13 cellular contexts compared by ENCODE assay signal in genomic region chrX:40092808-40093435, GRCh38. TPM values are rescaled to one million over a fixed set of nuclear protein-coding genes. Genes with fewer than 3 reads are reported as not detected.
DNase-seq lines count a peak whose midpoint lies in the region; ATAC-seq and TF ChIP-seq lines count a peak whose summit lies in the region.
"Had no signal": no experiment of that assay in that cellular context is flagged by ENCODE, and none has a peak within 500 bp of the region (broad histone marks: within the 10 kb centered on the region; RNA-seq: fewer than 3 reads in every experiment).

No MANE protein-coding gene starts in this region.

- peak overlapping the region; percentile 77 for H3K9ac ChIP-seq in H9 (ENCODE audit: extremely low read depth, insufficient read length, low read length)
- H3K9ac ChIP-seq in mesendoderm (ENCODE audit: low read length), result peak overlapping the region; percentile 56

- H2AFZ ChIP-seq in H9 (ENCODE audit: low read length), result no peak overlapping the region

- H3K4me1 Mint-ChIP-seq in CD4-positive, CD25-positive, alpha-beta regulatory T cell, result peaks cover 24 to 57% (median 36%) of the 10 kb centered on the region in 4 donors
- H3K4me1 Mint-ChIP-seq in H9, result peaks cover 36 to 47% of the 10 kb centered on the region in 2 experiments
- H3K4me1 Mint-ChIP-seq in activated T-helper 1 cell treated with anti-CD3 and anti-CD28 coated beads, Interleukin-12 subunit alpha, Interleukin-12 subunit beta, Interleukin-2, Interleukin-4 antibody, amounts not matched to agents 30 ng/mL and 10 ng/mL and 1 ng/mL, durations not matched to agents 14 hours and 24 hours and 36 hours (ENCODE audit: low read depth), result peaks cover 43% of the 10 kb centered on the region

- H3K4me1 ChIP-seq in CD4-positive, CD25-positive, alpha-beta regulatory T cell (ENCODE audit: control insufficient read depth, insufficient read depth, low read length, poor library complexity, severe bottlenecking), result peaks cover 49% of the 10 kb centered on the region
- H3K4me1 ChIP-seq in H9 (ENCODE audit: insufficient read depth, low read length) (peaks cover 13% of the 10 kb centered on the region; the same call in 1 of the 2 replicates), mesendoderm (ENCODE audit: control insufficient read depth, low read depth, low read length) (peaks cover 5% of the 10 kb centered on the region), body of pancreas (peaks cover 48% of the 10 kb centered on the region)

- ATAC-seq in CD4-positive, CD25-positive, alpha-beta regulatory T cell (ENCODE audit: low read depth in 2 of 2), result no peak
- ATAC-seq in SK-N-SH treated with all-trans-retinoic acid at 6 μM for 48 hours, result no peak
- no peak for ATAC-seq in HG02938 (IDR thresholded peaks at IDR 0.05; ENCODE audit: unreplicated experiment)
- no peak for ATAC-seq in body of pancreas
- ATAC-seq in HG03520 (IDR thresholded peaks at IDR 0.05; ENCODE audit: unreplicated experiment), result no peak

- H3K23ac ChIP-seq in H9 (ENCODE audit: insufficient read length, low read depth, low read length) (no peak overlapping the region), mesendoderm (ENCODE audit: low read length) (peak overlapping the region; percentile 66)

- no peak for TF ChIP-seq POLR2A in body of pancreas (IDR thresholded peaks at IDR 0.05)

- H2BK12ac ChIP-seq in H9 (ENCODE audit: insufficient read length, low read depth, low read length), result no peak overlapping the region

- no peak overlapping the region for H3T11ph ChIP-seq in H9 (ENCODE audit: low read length)

- H2BK120ac ChIP-seq in H9 (ENCODE audit: low read depth, low read length, poor library complexity, severe bottlenecking) (no peak overlapping the region), mesendoderm (ENCODE audit: low read depth, low read length) (peak overlapping the region; percentile 35)

- H2BK5ac ChIP-seq in H9 (ENCODE audit: insufficient read length, low read length) (no peak overlapping the region), mesendoderm (ENCODE audit: low read length) (no peak overlapping the region)

- H4K8ac ChIP-seq in H9 (replicated peaks; ENCODE audit: insufficient read length, low read depth, low read length), result peak overlapping the region; percentile 1
- H4K8ac ChIP-seq in mesendoderm (ENCODE audit: low read depth, low read length), result no peak overlapping the region

- H3K4ac ChIP-seq in H9 (ENCODE audit: low read depth, low read length) (no peak overlapping the region), mesendoderm (ENCODE audit: low read depth, low read length) (peak overlapping the region; percentile 36)

- TF ChIP-seq CTCF in H9 (conservative IDR thresholded peaks at IDR 0.05) (no peak), body of pancreas (IDR thresholded peaks at IDR 0.05) (no peak)

- H3K79me2 ChIP-seq in H9 (ENCODE audit: insufficient read depth, low read length) (peaks cover 19% of the 10 kb centered on the region), mesendoderm (ENCODE audit: control insufficient read depth, insufficient read depth, low read length) (peaks cover 50% of the 10 kb centered on the region)

- H2BK15ac ChIP-seq in H9 (ENCODE audit: low read depth, low read length) (no peak overlapping the region), mesendoderm (replicated peaks; ENCODE audit: low read depth) (no peak overlapping the region)

- no peak overlapping the region for H3K4me3 ChIP-seq in CD4-positive, CD25-positive, alpha-beta regulatory T cell (ENCODE audit: low read depth, low read length)
- H3K4me3 ChIP-seq in mesendoderm (ENCODE audit: low read length), result no peak overlapping the region
- no peak overlapping the region for H3K4me3 ChIP-seq in body of pancreas
- H3K4me3 ChIP-seq: lung had no signal

- peak overlapping the region; percentile 14 to 98 (median 90) for H3K4me3 Mint-ChIP-seq in CD4-positive, CD25-positive, alpha-beta regulatory T cell
- peak overlapping the region; percentile 80 to 86 for H3K4me3 Mint-ChIP-seq in H9
- peak overlapping the region; percentile 67 for H3K4me3 Mint-ChIP-seq in activated T-helper 1 cell treated with anti-CD3 and anti-CD28 coated beads, Interleukin-12 subunit alpha, Interleukin-12 subunit beta, Interleukin-2, Interleukin-4 antibody, amounts not matched to agents 30 ng/mL and 10 ng/mL and 1 ng/mL, durations not matched to agents 14 hours and 24 hours and 36 hours

- peak overlapping the region; percentile 74 for H3K4me2 ChIP-seq in H9 (ENCODE audit: insufficient read depth, insufficient read length, low read length)
- H3K4me2 ChIP-seq in mesendoderm (ENCODE audit: low read length), result peak overlapping the region; percentile 38

- H3K14ac ChIP-seq in H9 (ENCODE audit: insufficient read depth, low read length), result no peak overlapping the region; the same call in 1 of the 2 replicates

- H2AK5ac ChIP-seq in H9 (ENCODE audit: insufficient read length, low read length) (peak overlapping the region; percentile 57), mesendoderm (ENCODE audit: low read length) (no peak overlapping the region)

- no peaks in the 10 kb centered on the region for H3K79me1 ChIP-seq in H9 (ENCODE audit: insufficient read depth, low read depth, low read length, poor library complexity, severe bottlenecking)
- H3K79me1 ChIP-seq in mesendoderm (ENCODE audit: low read length), result no peaks in the 10 kb centered on the region

- no peaks in the 10 kb centered on the region for H3K36me3 ChIP-seq in CD4-positive, CD25-positive, alpha-beta regulatory T cell (ENCODE audit: control insufficient read depth, insufficient read depth, low read length)
- H3K36me3 ChIP-seq in mesendoderm (ENCODE audit: control insufficient read depth, insufficient read depth, low read length) (no peaks in the 10 kb centered on the region), body of pancreas (replicated peaks in 1 of 2; ENCODE audit: insufficient read depth in 1 of 2, low read depth in 2 of 2) (no peaks in the 10 kb centered on the region)
- H3K36me3 ChIP-seq: stomach had no signal

- no peaks in the 10 kb centered on the region for H3K27me3 Mint-ChIP-seq in CD4-positive, CD25-positive, alpha-beta regulatory T cell
- H3K27me3 Mint-ChIP-seq in H9 (ENCODE audit: low read depth), result peaks cover 11% of the 10 kb centered on the region
- H3K27me3 Mint-ChIP-seq in activated T-helper 1 cell treated with anti-CD3 and anti-CD28 coated beads, Interleukin-12 subunit alpha, Interleukin-12 subunit beta, Interleukin-2, Interleukin-4 antibody, amounts not matched to agents 30 ng/mL and 10 ng/mL and 1 ng/mL, durations not matched to agents 14 hours and 24 hours and 36 hours (ENCODE audit: insufficient read depth), result no peaks in the 10 kb centered on the region

- H3K27me3 ChIP-seq in CD4-positive, CD25-positive, alpha-beta regulatory T cell (ENCODE audit: control insufficient read depth, insufficient read depth, low read length), result no peaks in the 10 kb centered on the region
- H3K27me3 ChIP-seq in H9 (ENCODE audit: insufficient read depth, low read length), result peaks cover 13% of the 10 kb centered on the region; the same call in 1 of the 2 replicates
- no peaks in the 10 kb centered on the region for H3K27me3 ChIP-seq in mesendoderm (ENCODE audit: insufficient read depth, low read length, poor library complexity)
- no peaks in the 10 kb centered on the region for H3K27me3 ChIP-seq in body of pancreas

- H3K9me3 ChIP-seq in CD4-positive, CD25-positive, alpha-beta regulatory T cell (ENCODE audit: control insufficient read depth in 2 of 2, low read length in 2 of 2), result no peaks in the 10 kb centered on the region
- H3K9me3 ChIP-seq in H9 (ENCODE audit: control insufficient read depth, low read depth, low read length) (no peaks in the 10 kb centered on the region), body of pancreas (no peaks in the 10 kb centered on the region)

- no peak overlapping the region for H2BK20ac ChIP-seq in H9 (ENCODE audit: low read depth, low read length, poor library complexity, severe bottlenecking)

- H4K5ac ChIP-seq in H9 (ENCODE audit: insufficient read length, low read depth, low read length) (peak overlapping the region; percentile 83), mesendoderm (ENCODE audit: low read length) (no peak overlapping the region)

- peaks cover 38% of the 10 kb centered on the region for H3K23me2 ChIP-seq in H9 (ENCODE audit: insufficient read length, low read depth, low read length, poor library complexity, severe bottlenecking)

- H3K27ac Mint-ChIP-seq in CD4-positive, CD25-positive, alpha-beta regulatory T cell, result peak overlapping the region in 1 of 3 donors; percentile 95
- H3K27ac Mint-ChIP-seq in H9, result peak overlapping the region; percentile 26 to 98 (median 97)
- no peak overlapping the region for H3K27ac Mint-ChIP-seq in activated T-helper 1 cell treated with anti-CD3 and anti-CD28 coated beads, Interleukin-12 subunit alpha, Interleukin-12 subunit beta, Interleukin-2, Interleukin-4 antibody, amounts not matched to agents 30 ng/mL and 10 ng/mL and 1 ng/mL, durations not matched to agents 14 hours and 24 hours and 36 hours

- H3K36me3 Mint-ChIP-seq in CD4-positive, CD25-positive, alpha-beta regulatory T cell, result no peaks in the 10 kb centered on the region
- H3K36me3 Mint-ChIP-seq in H9 (ENCODE audit: insufficient read depth in 1 of 3, low read depth in 3 of 3), result peaks cover 0 to 12% (median 11%) of the 10 kb centered on the region in 3 experiments; a peak in 6 of 7 replicates
- H3K36me3 Mint-ChIP-seq in activated T-helper 1 cell treated with anti-CD3 and anti-CD28 coated beads, Interleukin-12 subunit alpha, Interleukin-12 subunit beta, Interleukin-2, Interleukin-4 antibody, amounts not matched to agents 30 ng/mL and 10 ng/mL and 1 ng/mL, durations not matched to agents 14 hours and 24 hours and 36 hours (ENCODE audit: low read depth), result peaks cover 19% of the 10 kb centered on the region

- H3K56ac ChIP-seq in H9 (ENCODE audit: insufficient read length, low read depth, low read length), result no peak overlapping the region
- peak overlapping the region; percentile 88 for H3K56ac ChIP-seq in mesendoderm (ENCODE audit: low read length)

- H3K18ac ChIP-seq in H9 (ENCODE audit: insufficient read length, low read depth, low read length) (peak overlapping the region; percentile 59), mesendoderm (ENCODE audit: low read length) (no peak overlapping the region)

- H3K9me3 Mint-ChIP-seq in CD4-positive, CD25-positive, alpha-beta regulatory T cell, result peaks cover 0 to 4% (median 0%) of the 10 kb centered on the region in 7 donors
- peaks cover 50 to 55% of the 10 kb centered on the region in 2 experiments for H3K9me3 Mint-ChIP-seq in H9
- H3K9me3 Mint-ChIP-seq in activated T-helper 1 cell treated with anti-CD3 and anti-CD28 coated beads, Interleukin-12 subunit alpha, Interleukin-12 subunit beta, Interleukin-2, Interleukin-4 antibody, amounts not matched to agents 30 ng/mL and 10 ng/mL and 1 ng/mL, durations not matched to agents 14 hours and 24 hours and 36 hours, result no peaks in the 10 kb centered on the region

- H4K91ac ChIP-seq in H9 (ENCODE audit: insufficient read length, low read depth, low read length), result peak overlapping the region; percentile 10

- WGBS in H9 (ENCODE audit: extremely low coverage, insufficient read length, low lambda C conversion rate), result no CpG with 5 or more reads among the region's 9 CpGs
- no CpG with 5 or more reads among the region's 9 CpGs for WGBS in mesendoderm (ENCODE audit: extremely low coverage, insufficient coverage, low lambda C conversion rate)
- WGBS in body of pancreas, 2 donors, result 78 to 84% methylated on average over 6 to 8 of the region's 9 CpGs

- no peak overlapping the region for H3K27ac ChIP-seq in CD4-positive, CD25-positive, alpha-beta regulatory T cell (ENCODE audit: insufficient read depth, low read length, poor library complexity, severe bottlenecking)
- H3K27ac ChIP-seq in H9 (ENCODE audit: insufficient read length, low read depth, low read length) (peak overlapping the region; percentile 83), mesendoderm (ENCODE audit: low read depth, low read length) (peak overlapping the region; percentile 62), body of pancreas (no peak overlapping the region)

- no peaks in the 10 kb centered on the region for H4K20me1 ChIP-seq in H9 (ENCODE audit: control insufficient read depth, insufficient read depth, insufficient read length)

- DNase-seq in CD4-positive, CD25-positive, alpha-beta regulatory T cell, result no peak
- peak; percentile 79 for DNase-seq in H9
- DNase-seq in activated T-helper 1 cell treated with anti-CD3 and anti-CD28 coated beads, Interleukin-12 subunit alpha, Interleukin-12 subunit beta, Interleukin-2, Interleukin-4 antibody, amounts not matched to agents 30 ng/mL and 10 ng/mL and 1 ng/mL, durations not matched to agents 14 hours and 24 hours and 36 hours (ENCODE audit: low spot score), result no peak
- peak; percentile 64 for DNase-seq in mesendoderm
- no peak for DNase-seq in body of pancreas
- DNase-seq: effector CD4-positive, alpha-beta T cell; stimulated activated CD4-positive, alpha-beta T cell treated with anti-CD3 and anti-CD28 coated beads, Interleukin-4, amount 100 ng/mL, for 1 hour; stomach; T-helper 1 cell had no signal

- intact Hi-C loops in activated T-helper 1 cell treated with anti-CD3 and anti-CD28 coated beads, Interleukin-12 subunit alpha, Interleukin-12 subunit beta, Interleukin-2, Interleukin-4 antibody, amounts not matched to agents 30 ng/mL and 10 ng/mL and 1 ng/mL, durations not matched to agents 14 hours and 24 hours and 36 hours (cut with micrococcal nuclease), result loop anchor here (10.0 kb wide), 2 partner anchors 758 to 992 kb away; partner anchors contain the start of gene USP9X
- intact Hi-C loops in body of pancreas (cut with DNase I), result loop anchor here (10.0 kb wide), 1 partner anchor 62 kb away; no protein-coding TSS in a partner anchor

RNA-seq across cellular contexts. Expression of gene BCOR, which starts 4.8 kb away (rescaled TPM):
- 38.0 TPM for total RNA-seq in CD4-positive, CD25-positive, alpha-beta regulatory T cell
- 1 to 10 TPM; 2.5 to 5.3 (median 3.2) TPM for polyA plus RNA-seq in CD4-positive, CD25-positive, alpha-beta regulatory T cell
- total RNA-seq in H9 (2021) (126 and 134 TPM in 2 replicates), body of pancreas (10 to 100 TPM; 13.2 to 23.6 TPM)
- total RNA-seq in activated T-helper 1 cell treated with anti-CD3 and anti-CD28 coated beads, Interleukin-12 subunit alpha, Interleukin-12 subunit beta, Interleukin-2, Interleukin-4 antibody, amounts not matched to agents 30 ng/mL and 10 ng/mL and 1 ng/mL, durations not matched to agents 14 hours and 24 hours and 36 hours, result 65.2 and 72.0 TPM in 2 replicates
- 14.6 TPM for polyA plus RNA-seq in mesendoderm (2013, experiment 1 of 2)
- 14.9 TPM for polyA plus RNA-seq in mesendoderm (2013, experiment 2 of 2)

Comparison
In these comparisons a context has a peak if more than half of its experiments do, and no peak if none do; other contexts are left out.
1. DNase-seq: peak in H9 (single experiment) and mesendoderm (single experiment); none in CD4-positive, CD25-positive, alpha-beta regulatory T cell (0 of 3), activated T-helper 1 cell treated with anti-CD3 and anti-CD28 coated beads, Interleukin-12 subunit alpha, Interleukin-12 subunit beta, Interleukin-2, Interleukin-4 antibody, amounts not matched to agents 30 ng/mL and 10 ng/mL and 1 ng/mL, durations not matched to agents 14 hours and 24 hours and 36 hours (single experiment) and body of pancreas (0 of 4).
2. H3K27ac ChIP-seq: peak in H9 (single experiment) and mesendoderm (single experiment); none in CD4-positive, CD25-positive, alpha-beta regulatory T cell (single experiment) and body of pancreas (0 of 4).
3. Peak in every context shown above with its lines, with median percentiles within 50 percentile points of each other: H3K4me3 Mint-ChIP-seq.